ENCODE assay signal across 3 cellular contexts in the genomic region with DNA sequence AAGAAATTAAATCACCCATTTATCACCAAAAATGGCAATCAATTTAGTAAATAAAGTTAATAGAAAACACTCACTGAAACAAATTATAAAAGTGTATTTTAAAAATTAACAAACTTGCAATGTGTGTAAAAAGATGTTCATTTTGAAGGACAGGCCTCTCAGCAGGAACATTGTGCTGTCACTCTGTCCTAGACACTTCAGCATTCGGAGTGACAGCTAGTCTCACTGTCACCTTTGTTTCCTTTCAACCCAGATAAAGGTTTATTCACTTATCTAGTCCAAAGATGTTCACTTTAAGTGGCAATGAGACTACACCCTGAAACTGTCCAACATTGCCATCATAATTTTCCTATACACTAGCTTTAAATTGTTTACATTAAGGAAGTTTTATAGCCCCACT.
"Had no signal": no experiment of that assay in that cellular context is flagged by ENCODE, and none has a peak within 500 bp of the region (broad histone marks: within the 10 kb centered on the region; RNA-seq: fewer than 3 reads in every experiment).

No MANE protein-coding gene starts in this region.

- H3K4me3 ChIP-seq: GM12878 had no signal

- DNase-seq: GDM1, GF-D8 had no signal
